Comparison of ENCODE assay signal across 8 cellular contexts in the genomic region with DNA sequence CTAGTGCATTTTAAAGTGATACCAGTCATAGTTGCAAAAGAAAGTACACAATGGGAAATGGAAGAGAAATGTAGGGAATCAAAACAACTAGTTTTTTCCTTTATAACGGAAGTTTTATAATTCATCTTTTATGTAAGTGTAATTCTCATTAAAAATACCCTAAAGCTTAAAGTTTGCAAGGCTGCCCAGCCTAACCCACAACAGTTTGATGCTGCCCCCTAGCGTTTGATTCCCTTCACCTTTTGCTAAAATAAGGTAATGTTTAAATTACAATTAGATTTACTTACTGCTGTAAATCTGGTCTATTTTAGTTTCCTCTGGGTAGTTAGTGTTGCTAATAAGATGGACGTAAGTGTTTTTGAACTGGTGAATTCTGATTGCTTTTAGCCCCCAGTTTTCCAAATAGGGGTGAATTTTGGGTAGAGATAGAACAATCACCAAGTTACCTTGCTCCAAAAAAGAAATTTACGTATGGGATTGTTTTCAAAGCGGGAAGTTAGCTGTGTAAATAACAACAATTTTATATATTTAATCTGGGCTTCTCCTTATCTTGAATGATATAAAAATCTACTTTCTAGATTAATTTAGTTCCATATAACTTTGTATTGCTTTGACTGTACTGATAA. TPM values are rescaled to one million over a fixed set of nuclear protein-coding genes. Genes with fewer than 3 reads are reported as not detected.
A peak's percentile ranks its signal among the peaks of the same experiment; 100 is the strongest.
DNase-seq lines count a peak whose midpoint lies in the region; ATAC-seq and TF ChIP-seq lines count a peak whose summit lies in the region.

No MANE protein-coding gene starts in this region.

- H3K27me3 Mint-ChIP-seq in CD8-positive, alpha-beta T cell (ENCODE audit: low read depth): no peaks in the 10 kb centered on the region
- H3K27me3 Mint-ChIP-seq in activated T-cell treated with anti-CD3 and anti-CD28 coated beads, Interleukin-2, amount 50 U/mL, for 24 hours: no peaks in the 10 kb centered on the region

- H3K4me2 ChIP-seq in OCI-LY3 (ENCODE audit: low read length) (peak overlapping the region; percentile 96), osteoblast (ENCODE audit: insufficient read depth, low read length) (peak overlapping the region; percentile 73)

- ATAC-seq in CD8-positive, alpha-beta T cell: no peak
- no peak for ATAC-seq in GM18861 (IDR thresholded peaks at IDR 0.05; ENCODE audit: unreplicated experiment)

- peak overlapping the region; percentile 98 for H3K27ac ChIP-seq in CD8-positive, alpha-beta T cell (ENCODE audit: low read depth, low read length)
- H3K27ac ChIP-seq in HL-60 (replicated peaks) (peak overlapping the region; percentile 97), OCI-LY3 (ENCODE audit: low read length) (peak overlapping the region; percentile 75), osteoblast (ENCODE audit: low read depth, low read length) (peak overlapping the region; percentile 86), thyroid gland (peak overlapping the region in 1 of 3 donors; percentile 99)

- POLR2A ChIA-PET in CD8-positive, alpha-beta T cell (lab: Charles Lee): interaction anchor here (1.0 to 5.7 kb wide), 9 partner anchors 35 to 161 kb away, joined by 3 to 120 read pairs (median 5); no protein-coding TSS in a partner anchor

- intact Hi-C loops in CD8-positive, alpha-beta T cell (cut with DNase I, micrococcal nuclease): loop anchor here (1.0 to 10.0 kb wide), 9 partner anchors 83 to 794 kb away; no protein-coding TSS in a partner anchor
- intact Hi-C loops in thyroid gland (cut with DNase I): loop anchor here (10.0 kb wide), 2 partner anchors 86 to 166 kb away; no protein-coding TSS in a partner anchor

- H3K27ac Mint-ChIP-seq in CD8-positive, alpha-beta T cell: peak overlapping the region; percentile 100
- H3K27ac Mint-ChIP-seq in activated T-cell treated with anti-CD3 and anti-CD28 coated beads, Interleukin-2, amount 50 U/mL, for 24 hours: peak overlapping the region; percentile 99

- H3K4me1 ChIP-seq in CD8-positive, alpha-beta T cell (ENCODE audit: insufficient read depth, low read length): peaks cover 33% of the 10 kb centered on the region
- peaks cover 36% of the 10 kb centered on the region for H3K4me1 ChIP-seq in OCI-LY3 (ENCODE audit: low read length)
- H3K4me1 ChIP-seq in osteoblast (ENCODE audit: insufficient read depth, low read length): peaks cover 17% of the 10 kb centered on the region
- H3K4me1 ChIP-seq in thyroid gland: peaks cover 5 to 10% of the 10 kb centered on the region in 2 donors

- CTCF ChIA-PET in CD8-positive, alpha-beta T cell (lab: Charles Lee): interaction anchor here (0.5 to 5.3 kb wide), 53 partner anchors 9 to 676 kb away, joined by 3 to 96 read pairs (median 4); a partner anchor contains a TSS

- H4K20me1 ChIP-seq in OCI-LY3 (ENCODE audit: insufficient read depth, low read length) (peaks cover 26% of the 10 kb centered on the region), osteoblast (ENCODE audit: insufficient read depth, low read length) (peaks cover 13% of the 10 kb centered on the region)

- H3K36me3 ChIP-seq in CD8-positive, alpha-beta T cell (ENCODE audit: insufficient read depth, low read length): no peaks in the 10 kb centered on the region
- H3K36me3 ChIP-seq in OCI-LY3 (replicated peaks; ENCODE audit: low read depth, low read length) (peaks cover 9% of the 10 kb centered on the region), osteoblast (ENCODE audit: insufficient read depth, low read length) (no peaks in the 10 kb centered on the region), thyroid gland (no peaks in the 10 kb centered on the region)

- TF ChIP-seq CTCF in CD8-positive, alpha-beta T cell (IDR thresholded peaks at IDR 0.05): peak; percentile 92
- TF ChIP-seq CTCF in HL-60 (IDR thresholded peaks at IDR 0.05; ENCODE audit: insufficient read depth, low read length) (peak; percentile 40), OCI-LY3 (IDR thresholded peaks at IDR 0.05; ENCODE audit: low read depth, low read length) (peak; percentile 91), osteoblast (IDR thresholded peaks at IDR 0.05; ENCODE audit: extremely low read depth, low read depth, low read length) (peak; percentile 84), thyroid gland (IDR thresholded peaks at IDR 0.05) (peak; percentile 73 to 82 (median 80))

- peaks cover 22% of the 10 kb centered on the region for H3K36me3 Mint-ChIP-seq in CD8-positive, alpha-beta T cell
- peaks cover 38% of the 10 kb centered on the region for H3K36me3 Mint-ChIP-seq in activated T-cell treated with anti-CD3 and anti-CD28 coated beads, Interleukin-2, amount 50 U/mL, for 24 hours (ENCODE audit: low read depth)

- H3K9me3 ChIP-seq in CD8-positive, alpha-beta T cell (ENCODE audit: low read length): no peaks in the 10 kb centered on the region
- H3K9me3 ChIP-seq in OCI-LY3 (ENCODE audit: insufficient read depth, low read length) (no peaks in the 10 kb centered on the region), osteoblast (ENCODE audit: low read depth, low read length) (no peaks in the 10 kb centered on the region), thyroid gland (no peaks in the 10 kb centered on the region)

- H3K27me3 ChIP-seq in CD8-positive, alpha-beta T cell (ENCODE audit: insufficient read depth, low read length): no peaks in the 10 kb centered on the region
- H3K27me3 ChIP-seq in HL-60 (ENCODE audit: insufficient read depth, poor library complexity, severe bottlenecking) (no peaks in the 10 kb centered on the region), OCI-LY3 (ENCODE audit: low read depth, low read length) (no peaks in the 10 kb centered on the region), osteoblast (ENCODE audit: insufficient read depth, low read length) (no peaks in the 10 kb centered on the region), thyroid gland (no peaks in the 10 kb centered on the region)

- H3K9me3 Mint-ChIP-seq in CD8-positive, alpha-beta T cell: no peaks in the 10 kb centered on the region
- H3K9me3 Mint-ChIP-seq in activated T-cell treated with anti-CD3 and anti-CD28 coated beads, Interleukin-2, amount 50 U/mL, for 24 hours: no peaks in the 10 kb centered on the region

- H3K4me1 Mint-ChIP-seq in CD8-positive, alpha-beta T cell (ENCODE audit: low read depth): peaks cover 53% of the 10 kb centered on the region
- H3K4me1 Mint-ChIP-seq in activated T-cell treated with anti-CD3 and anti-CD28 coated beads, Interleukin-2, amount 50 U/mL, for 24 hours (ENCODE audit: low read depth): peaks cover 52% of the 10 kb centered on the region

- peak overlapping the region; percentile 57 for H3K4me3 ChIP-seq in CD8-positive, alpha-beta T cell (ENCODE audit: low read depth, low read length)
- peak overlapping the region; percentile 50; the same call in 1 of the 2 replicates for H3K4me3 ChIP-seq in HL-60 (replicated peaks; ENCODE audit: insufficient read depth, low read length)
- peak overlapping the region; percentile 85 for H3K4me3 ChIP-seq in OCI-LY3 (ENCODE audit: low read length)
- H3K4me3 ChIP-seq in osteoblast (ENCODE audit: insufficient read depth, low read length): peak overlapping the region; percentile 88
- peak overlapping the region in 1 of 3 donors; percentile 93 for H3K4me3 ChIP-seq in thyroid gland (replicated peaks in 1 of 3)

- peak overlapping the region; percentile 96 for H3K4me3 Mint-ChIP-seq in CD8-positive, alpha-beta T cell
- H3K4me3 Mint-ChIP-seq in activated T-cell treated with anti-CD3 and anti-CD28 coated beads, Interleukin-2, amount 50 U/mL, for 24 hours: peak overlapping the region; percentile 97

- peak; percentile 56 to 89 (median 79) for DNase-seq in CD8-positive, alpha-beta T cell
- DNase-seq in HL-60 (ENCODE audit: low read depth in 1 of 2, low spot score in 1 of 2): peak in 1 of 2 experiments; percentile 76
- DNase-seq in activated T-cell treated with anti-CD3 and anti-CD28 coated beads, Interleukin-2, amount 50 U/mL, for 24 hours: peak; percentile 63
- peak; percentile 58 for DNase-seq in fibroblast of gingiva (ENCODE audit: low read depth)
- peak; percentile 88 for DNase-seq in osteoblast (ENCODE audit: insufficient read length, low spot score, missing footprints)
- peak; percentile 72 to 77 for DNase-seq in thyroid gland

- H3K79me2 ChIP-seq in OCI-LY3 (ENCODE audit: low read length): peaks cover 49% of the 10 kb centered on the region
- peaks cover 54% of the 10 kb centered on the region for H3K79me2 ChIP-seq in osteoblast (ENCODE audit: insufficient read depth, low read length)

- 36 to 37% methylated on average over 5 of the region's 5 CpGs for WGBS in thyroid gland, 2 donors

- H2AFZ ChIP-seq in OCI-LY3 (ENCODE audit: low read depth, low read length) (no peak overlapping the region), osteoblast (ENCODE audit: low read length) (no peak overlapping the region)

- TF ChIP-seq POLR2A in thyroid gland (IDR thresholded peaks at IDR 0.05): no peak

- H3K9ac ChIP-seq in OCI-LY3 (ENCODE audit: low read length): peak overlapping the region; percentile 93

RNA-seq across cellular contexts. Expression of a gene that starts 3.4 kb away (rescaled TPM):
- total RNA-seq in CD8-positive, alpha-beta T cell: 10 to 100 TPM; 35.0 to 36.3 TPM
- 31.8 and 38.0 TPM in 2 replicates for total RNA-seq in osteoblast
- 100 to 1,000 TPM in 2 of 4 donors, 10 to 100 TPM in 2; 74.4 to 119 (median 93.5) TPM for total RNA-seq in thyroid gland

Comparison
In these comparisons a context has a peak if more than half of its experiments do, and no peak if none do; other contexts are left out.
1. CTCF ChIP-seq: peak in every context shown above with its lines; median percentile 92 in CD8-positive, alpha-beta T cell; 91 in OCI-LY3; 84 in osteoblast; 80 in thyroid gland; 40 in HL-60.